Comparison of ENCODE assay signal across 1 cellular context in genomic region chr16:71859751-71860521, GRCh38.
TF ChIP-seq lines count a peak whose summit lies in the region.

No MANE protein-coding gene starts in this region.

TF ChIP-seq in GM12878, 131 proteins besides CTCF, POLR2A, EP300 and RAD21:
- TF ChIP-seq POLR2AphosphoS2 (IDR thresholded peaks at IDR 0.05; ENCODE audit: low read depth, low read length) (0 out of 2 replicates have a peak, but pooled peaks have one; percentile 25), ZNF622 (IDR thresholded peaks at IDR 0.05) (no peak)
TF ChIP-seq in GM12878: peak in this region for 1.
